26 cellular contexts compared by ENCODE assay signal in genomic region chr14:98270201-98270600, GRCh38.
"Had no signal": no experiment of that assay in that cellular context is flagged by ENCODE, and none has a peak within 500 bp of the region (broad histone marks: within the 10 kb centered on the region; RNA-seq: fewer than 3 reads in every experiment).

No MANE protein-coding gene starts in this region.

- DNase-seq: activated CD4-positive, alpha-beta T cell treated with anti-CD3 and anti-CD28 coated beads for 4 hours; activated CD4-positive, alpha-beta T cell treated with anti-CD3 and anti-CD28 coated beads, Interleukin-2, amount 50 U/mL, for 4 hours; activated CD8-positive, alpha-beta memory T cell treated with anti-CD3 and anti-CD28 coated beads, Interleukin-2, amount 50 U/mL, for 48 hours; activated CD8-positive, alpha-beta T cell treated with anti-CD3 and anti-CD28 coated beads, Interleukin-2, amount 10 ng/mL, durations not matched to agents 7 days and 5 days; activated naive CD8-positive, alpha-beta T cell treated with anti-CD3 and anti-CD28 coated beads, Interleukin-2, amount 50 U/mL, for 24 hours; activated T-cell treated with anti-CD3 and anti-CD28 coated beads, Interleukin-2, amount 50 U/mL, for 1 hour; amniotic stem cell; MM.1S; NCI-H1105; NCI-H1436; NCI-H1694 treated with DMSO at 0.1 percent for 48 hours; NCI-H2081; NCI-H510A treated with DMSO at 0.1 percent for 48 hours; NCI-H69; NK-92 treated with Interleukin-12 subunit alpha and Interleukin-12 subunit beta, amount 100 ng/mL, for 24 hours; OCI-M1; RPMI8226; SHP77; SW 1271 had no signal

- H3K9me3 ChIP-seq: ascending aorta, SJSA1 had no signal

- H3K4me3 ChIP-seq: ascending aorta, SJSA1 had no signal

- H3K9ac ChIP-seq: KMS-11 had no signal

- H3K4me1 ChIP-seq: ascending aorta, SJSA1 had no signal

- H3K27me3 ChIP-seq: ascending aorta, SJSA1 had no signal

- H3K27ac ChIP-seq: ascending aorta, KMS-11, SJSA1 had no signal

- H3K36me3 ChIP-seq: ascending aorta, SJSA1 had no signal

- ATAC-seq: activated CD4-positive, CD25-positive, alpha-beta regulatory T cell treated with anti-CD3 and anti-CD28 coated beads, Interleukin-2, amount 50 U/mL, for 24 hours; activated CD8-positive, alpha-beta T cell treated with anti-CD3 and anti-CD28 coated beads, Interleukin-2, amount 10 ng/mL, durations not matched to agents 7 days and 5 days; activated naive CD4-positive, alpha-beta T cell treated with anti-CD3 and anti-CD28 coated beads, Interleukin-2, amount 50 U/mL, for 72 hours; activated naive CD8-positive, alpha-beta T cell treated with anti-CD3 and anti-CD28 coated beads, Interleukin-2, amount 50 U/mL, for 24 hours; Panc1; SK-N-SH treated with all-trans-retinoic acid at 6 μM for 48 hours had no signal

- H3K4me2 ChIP-seq: KMS-11 had no signal
